In genomic region chr18:31791817-31792579, GRCh38 we compare ENCODE assay signal across 1 cellular context.
TF ChIP-seq lines count a peak whose summit lies in the region.

No MANE protein-coding gene starts in this region.

TF ChIP-seq in GM12878, 131 proteins besides CTCF, POLR2A, EP300 and RAD21 (continued from another document and continues in another):
- TF ChIP-seq, protein P1, sequence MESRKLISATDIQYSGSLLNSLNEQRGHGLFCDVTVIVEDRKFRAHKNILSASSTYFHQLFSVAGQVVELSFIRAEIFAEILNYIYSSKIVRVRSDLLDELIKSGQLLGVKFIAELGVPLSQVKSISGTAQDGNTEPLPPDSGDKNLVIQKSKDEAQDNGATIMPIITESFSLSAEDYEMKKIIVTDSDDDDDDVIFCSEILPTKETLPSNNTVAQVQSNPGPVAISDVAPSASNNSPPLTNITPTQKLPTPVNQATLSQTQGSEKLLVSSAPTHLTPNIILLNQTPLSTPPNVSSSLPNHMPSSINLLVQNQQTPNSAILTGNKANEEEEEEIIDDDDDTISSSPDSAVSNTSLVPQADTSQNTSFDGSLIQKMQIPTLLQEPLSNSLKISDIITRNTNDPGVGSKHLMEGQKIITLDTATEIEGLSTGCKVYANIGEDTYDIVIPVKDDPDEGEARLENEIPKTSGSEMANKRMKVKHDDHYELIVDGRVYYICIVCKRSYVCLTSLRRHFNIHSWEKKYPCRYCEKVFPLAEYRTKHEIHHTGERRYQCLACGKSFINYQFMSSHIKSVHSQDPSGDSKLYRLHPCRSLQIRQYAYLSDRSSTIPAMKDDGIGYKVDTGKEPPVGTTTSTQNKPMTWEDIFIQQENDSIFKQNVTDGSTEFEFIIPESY (IDR thresholded peaks at IDR 0.05), result no peak
- peak; percentile 92 for TF ChIP-seq DPF2 (IDR thresholded peaks at IDR 0.05)
- TF ChIP-seq MLLT1 (IDR thresholded peaks at IDR 0.05), result peak; percentile 62; the same call in 1 of the 2 replicates
- no peak for TF ChIP-seq EGR1 (IDR thresholded peaks at IDR 0.05; ENCODE audit: borderline replicate concordance in 1 of 2, low read depth in 2 of 2, low read length in 2 of 2)
- no peak for TF ChIP-seq NFYA (IDR thresholded peaks at IDR 0.05; ENCODE audit: borderline replicate concordance, low read depth, low read length)
- TF ChIP-seq CREM (IDR thresholded peaks at IDR 0.05; ENCODE audit: low read depth), result peak; percentile 57; the same call in 1 of the 2 replicates
- TF ChIP-seq, protein P2, sequence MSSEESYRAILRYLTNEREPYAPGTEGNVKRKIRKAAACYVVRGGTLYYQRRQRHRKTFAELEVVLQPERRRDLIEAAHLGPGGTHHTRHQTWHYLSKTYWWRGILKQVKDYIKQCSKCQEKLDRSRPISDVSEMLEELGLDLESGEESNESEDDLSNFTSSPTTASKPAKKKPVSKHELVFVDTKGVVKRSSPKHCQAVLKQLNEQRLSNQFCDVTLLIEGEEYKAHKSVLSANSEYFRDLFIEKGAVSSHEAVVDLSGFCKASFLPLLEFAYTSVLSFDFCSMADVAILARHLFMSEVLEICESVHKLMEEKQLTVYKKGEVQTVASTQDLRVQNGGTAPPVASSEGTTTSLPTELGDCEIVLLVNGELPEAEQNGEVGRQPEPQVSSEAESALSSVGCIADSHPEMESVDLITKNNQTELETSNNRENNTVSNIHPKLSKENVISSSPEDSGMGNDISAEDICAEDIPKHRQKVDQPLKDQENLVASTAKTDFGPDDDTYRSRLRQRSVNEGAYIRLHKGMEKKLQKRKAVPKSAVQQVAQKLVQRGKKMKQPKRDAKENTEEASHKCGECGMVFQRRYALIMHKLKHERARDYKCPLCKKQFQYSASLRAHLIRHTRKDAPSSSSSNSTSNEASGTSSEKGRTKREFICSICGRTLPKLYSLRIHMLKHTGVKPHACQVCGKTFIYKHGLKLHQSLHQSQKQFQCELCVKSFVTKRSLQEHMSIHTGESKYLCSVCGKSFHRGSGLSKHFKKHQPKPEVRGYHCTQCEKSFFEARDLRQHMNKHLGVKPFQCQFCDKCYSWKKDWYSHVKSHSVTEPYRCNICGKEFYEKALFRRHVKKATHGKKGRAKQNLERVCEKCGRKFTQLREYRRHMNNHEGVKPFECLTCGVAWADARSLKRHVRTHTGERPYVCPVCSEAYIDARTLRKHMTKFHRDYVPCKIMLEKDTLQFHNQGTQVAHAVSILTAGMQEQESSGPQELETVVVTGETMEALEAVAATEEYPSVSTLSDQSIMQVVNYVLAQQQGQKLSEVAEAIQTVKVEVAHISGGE (CRISPR knock-in tag; IDR thresholded peaks at IDR 0.05), result no peak
- no peak for TF ChIP-seq NR2C2 (IDR thresholded peaks at IDR 0.05; ENCODE audit: borderline replicate concordance, control insufficient read depth, insufficient read length, low read depth)
- TF ChIP-seq ZNF207 (IDR thresholded peaks at IDR 0.05; ENCODE audit: borderline replicate concordance), result no peak
- TF ChIP-seq CBFB (IDR thresholded peaks at IDR 0.05; ENCODE audit: low read depth), result 0 out of 2 replicates have a peak, but pooled peaks have one; percentile 52
- no peak for TF ChIP-seq SP1 (IDR thresholded peaks at IDR 0.05; ENCODE audit: low read depth, low read length)
- no peak for TF ChIP-seq TCF7 (IDR thresholded peaks at IDR 0.05; ENCODE audit: borderline replicate concordance)
- no peak for TF ChIP-seq CHD4 (IDR thresholded peaks at IDR 0.05)
- TF ChIP-seq CHD1 (IDR thresholded peaks at IDR 0.05; ENCODE audit: low read depth, low read length), result no peak
- TF ChIP-seq RELA (IDR thresholded peaks at IDR 0.05; ENCODE audit: borderline replicate concordance, partially characterized antibody), result peak; percentile 55
- TF ChIP-seq POU2F2 (IDR thresholded peaks at IDR 0.05; ENCODE audit: borderline replicate concordance, low read depth, low read length), result peak; percentile 93; the same call in 2 of the 3 replicates
- TF ChIP-seq NRF1 (conservative IDR thresholded peaks at IDR 0.05; ENCODE audit: low read depth, low read length), result no peak
- no peak; the same call in 1 of the 2 replicates for TF ChIP-seq RB1 (IDR thresholded peaks at IDR 0.05; ENCODE audit: borderline replicate concordance)
- TF ChIP-seq, protein P3, sequence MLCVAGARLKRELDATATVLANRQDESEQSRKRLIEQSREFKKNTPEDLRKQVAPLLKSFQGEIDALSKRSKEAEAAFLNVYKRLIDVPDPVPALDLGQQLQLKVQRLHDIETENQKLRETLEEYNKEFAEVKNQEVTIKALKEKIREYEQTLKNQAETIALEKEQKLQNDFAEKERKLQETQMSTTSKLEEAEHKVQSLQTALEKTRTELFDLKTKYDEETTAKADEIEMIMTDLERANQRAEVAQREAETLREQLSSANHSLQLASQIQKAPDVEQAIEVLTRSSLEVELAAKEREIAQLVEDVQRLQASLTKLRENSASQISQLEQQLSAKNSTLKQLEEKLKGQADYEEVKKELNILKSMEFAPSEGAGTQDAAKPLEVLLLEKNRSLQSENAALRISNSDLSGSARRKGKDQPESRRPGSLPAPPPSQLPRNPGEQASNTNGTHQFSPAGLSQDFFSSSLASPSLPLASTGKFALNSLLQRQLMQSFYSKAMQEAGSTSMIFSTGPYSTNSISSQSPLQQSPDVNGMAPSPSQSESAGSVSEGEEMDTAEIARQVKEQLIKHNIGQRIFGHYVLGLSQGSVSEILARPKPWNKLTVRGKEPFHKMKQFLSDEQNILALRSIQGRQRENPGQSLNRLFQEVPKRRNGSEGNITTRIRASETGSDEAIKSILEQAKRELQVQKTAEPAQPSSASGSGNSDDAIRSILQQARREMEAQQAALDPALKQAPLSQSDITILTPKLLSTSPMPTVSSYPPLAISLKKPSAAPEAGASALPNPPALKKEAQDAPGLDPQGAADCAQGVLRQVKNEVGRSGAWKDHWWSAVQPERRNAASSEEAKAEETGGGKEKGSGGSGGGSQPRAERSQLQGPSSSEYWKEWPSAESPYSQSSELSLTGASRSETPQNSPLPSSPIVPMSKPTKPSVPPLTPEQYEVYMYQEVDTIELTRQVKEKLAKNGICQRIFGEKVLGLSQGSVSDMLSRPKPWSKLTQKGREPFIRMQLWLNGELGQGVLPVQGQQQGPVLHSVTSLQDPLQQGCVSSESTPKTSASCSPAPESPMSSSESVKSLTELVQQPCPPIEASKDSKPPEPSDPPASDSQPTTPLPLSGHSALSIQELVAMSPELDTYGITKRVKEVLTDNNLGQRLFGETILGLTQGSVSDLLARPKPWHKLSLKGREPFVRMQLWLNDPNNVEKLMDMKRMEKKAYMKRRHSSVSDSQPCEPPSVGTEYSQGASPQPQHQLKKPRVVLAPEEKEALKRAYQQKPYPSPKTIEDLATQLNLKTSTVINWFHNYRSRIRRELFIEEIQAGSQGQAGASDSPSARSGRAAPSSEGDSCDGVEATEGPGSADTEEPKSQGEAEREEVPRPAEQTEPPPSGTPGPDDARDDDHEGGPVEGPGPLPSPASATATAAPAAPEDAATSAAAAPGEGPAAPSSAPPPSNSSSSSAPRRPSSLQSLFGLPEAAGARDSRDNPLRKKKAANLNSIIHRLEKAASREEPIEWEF (IDR thresholded peaks at IDR 0.05; ENCODE audit: insufficient replicate concordance, low read depth, low read length), result no peak
- peak; percentile 62; the same call in 1 of the 2 replicates for TF ChIP-seq STAT3 (IDR thresholded peaks at IDR 0.05; ENCODE audit: low read depth, low read length)
- peak; percentile 76 for TF ChIP-seq EED (IDR thresholded peaks at IDR 0.05; ENCODE audit: low read depth)
- TF ChIP-seq IRF5 (IDR thresholded peaks at IDR 0.05; ENCODE audit: borderline replicate concordance), result no peak
- TF ChIP-seq SUZ12 (IDR thresholded peaks at IDR 0.05; ENCODE audit: unreplicated experiment), result no peak
- 0 out of 2 replicates have a peak, but pooled peaks have one; percentile 15 for TF ChIP-seq TCF12 (IDR thresholded peaks at IDR 0.05; ENCODE audit: low read depth, low read length)
- no peak for TF ChIP-seq SRF (IDR thresholded peaks at IDR 0.05; ENCODE audit: low read depth in 2 of 2, low read length in 2 of 2)
- TF ChIP-seq TCF3 (IDR thresholded peaks at IDR 0.05; ENCODE audit: borderline replicate concordance, insufficient read depth, low read depth, low read length), result no peak
- peak; percentile 40 for TF ChIP-seq KLF5 (IDR thresholded peaks at IDR 0.05; ENCODE audit: partially characterized antibody)
- TF ChIP-seq SMC3 (IDR thresholded peaks at IDR 0.05; ENCODE audit: borderline replicate concordance, low read length), result no peak
- no peak for TF ChIP-seq ZNF384 (IDR thresholded peaks at IDR 0.05; ENCODE audit: borderline replicate concordance, low read depth, low read length)
- TF ChIP-seq, protein P4, sequence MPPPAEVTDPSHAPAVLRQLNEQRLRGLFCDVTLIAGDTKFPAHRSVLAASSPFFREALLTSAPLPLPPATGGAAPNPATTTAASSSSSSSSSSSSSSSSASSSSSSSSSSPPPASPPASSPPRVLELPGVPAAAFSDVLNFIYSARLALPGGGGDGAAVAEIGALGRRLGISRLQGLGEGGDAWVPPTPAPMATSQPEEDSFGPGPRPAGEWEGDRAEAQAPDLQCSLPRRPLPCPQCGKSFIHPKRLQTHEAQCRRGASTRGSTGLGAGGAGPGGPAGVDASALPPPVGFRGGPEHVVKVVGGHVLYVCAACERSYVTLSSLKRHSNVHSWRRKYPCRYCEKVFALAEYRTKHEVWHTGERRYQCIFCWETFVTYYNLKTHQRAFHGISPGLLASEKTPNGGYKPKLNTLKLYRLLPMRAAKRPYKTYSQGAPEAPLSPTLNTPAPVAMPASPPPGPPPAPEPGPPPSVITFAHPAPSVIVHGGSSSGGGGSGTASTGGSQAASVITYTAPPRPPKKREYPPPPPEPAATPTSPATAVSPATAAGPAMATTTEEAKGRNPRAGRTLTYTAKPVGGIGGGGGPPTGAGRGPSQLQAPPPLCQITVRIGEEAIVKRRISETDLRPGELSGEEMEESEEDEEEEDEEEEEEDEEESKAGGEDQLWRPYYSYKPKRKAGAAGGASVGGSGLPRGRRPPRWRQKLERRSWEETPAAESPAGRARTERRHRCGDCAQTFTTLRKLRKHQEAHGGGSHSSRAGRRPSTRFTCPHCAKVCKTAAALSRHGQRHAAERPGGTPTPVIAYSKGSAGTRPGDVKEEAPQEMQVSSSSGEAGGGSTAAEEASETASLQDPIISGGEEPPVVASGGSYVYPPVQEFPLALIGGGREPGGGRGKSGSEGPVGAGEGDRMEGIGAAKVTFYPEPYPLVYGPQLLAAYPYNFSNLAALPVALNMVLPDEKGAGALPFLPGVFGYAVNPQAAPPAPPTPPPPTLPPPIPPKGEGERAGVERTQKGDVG (CRISPR knock-in tag; IDR thresholded peaks at IDR 0.05), result no peak
- 0 out of 2 replicates have a peak, but pooled peaks have one; percentile 27 for TF ChIP-seq ELK1 (IDR thresholded peaks at IDR 0.05; ENCODE audit: low read depth, low read length)
- TF ChIP-seq PKNOX1 (IDR thresholded peaks at IDR 0.05), result peak; percentile 92
- TF ChIP-seq IKZF1 (conservative IDR thresholded peaks at IDR 0.05), result peak; percentile 93
- no peak for TF ChIP-seq TARDBP (IDR thresholded peaks at IDR 0.05; ENCODE audit: borderline replicate concordance)
- no peak for TF ChIP-seq MYB (IDR thresholded peaks at IDR 0.05; ENCODE audit: borderline replicate concordance, low read depth, low read length)
- peak; percentile 86 for TF ChIP-seq PAX5 (IDR thresholded peaks at IDR 0.05; ENCODE audit: borderline replicate concordance, low read depth, low read length)
- no peak for TF ChIP-seq KAT2A (conservative IDR thresholded peaks at IDR 0.05; ENCODE audit: control insufficient read depth, low read depth, low read length)
- TF ChIP-seq EZH2 (IDR thresholded peaks at IDR 0.05; ENCODE audit: borderline replicate concordance, control insufficient read depth, low read depth, low read length), result no peak
- TF ChIP-seq ATF7 (IDR thresholded peaks at IDR 0.05; ENCODE audit: low read depth), result peak; percentile 61
